3 cellular contexts compared by ENCODE assay signal in genomic region chr7:76343294-76343930, GRCh38.
A peak's percentile ranks its signal among the peaks of the same experiment; 100 is the strongest.
TF ChIP-seq lines count a peak whose summit lies in the region.

No MANE protein-coding gene starts in this region.

TF ChIP-seq in SK-N-SH, 30 proteins besides CTCF, POLR2A, EP300 and RAD21 (continued from another document):
- peak; percentile 29; the same call in 1 of the 2 replicates for TF ChIP-seq FOSL2 (IDR thresholded peaks at IDR 0.05; ENCODE audit: borderline replicate concordance, low read depth)
- no peak for TF ChIP-seq MXI1 (IDR thresholded peaks at IDR 0.05; ENCODE audit: low read depth, low read length)
- no peak for TF ChIP-seq JUND (IDR thresholded peaks at IDR 0.05)
- TF ChIP-seq, protein P1, sequence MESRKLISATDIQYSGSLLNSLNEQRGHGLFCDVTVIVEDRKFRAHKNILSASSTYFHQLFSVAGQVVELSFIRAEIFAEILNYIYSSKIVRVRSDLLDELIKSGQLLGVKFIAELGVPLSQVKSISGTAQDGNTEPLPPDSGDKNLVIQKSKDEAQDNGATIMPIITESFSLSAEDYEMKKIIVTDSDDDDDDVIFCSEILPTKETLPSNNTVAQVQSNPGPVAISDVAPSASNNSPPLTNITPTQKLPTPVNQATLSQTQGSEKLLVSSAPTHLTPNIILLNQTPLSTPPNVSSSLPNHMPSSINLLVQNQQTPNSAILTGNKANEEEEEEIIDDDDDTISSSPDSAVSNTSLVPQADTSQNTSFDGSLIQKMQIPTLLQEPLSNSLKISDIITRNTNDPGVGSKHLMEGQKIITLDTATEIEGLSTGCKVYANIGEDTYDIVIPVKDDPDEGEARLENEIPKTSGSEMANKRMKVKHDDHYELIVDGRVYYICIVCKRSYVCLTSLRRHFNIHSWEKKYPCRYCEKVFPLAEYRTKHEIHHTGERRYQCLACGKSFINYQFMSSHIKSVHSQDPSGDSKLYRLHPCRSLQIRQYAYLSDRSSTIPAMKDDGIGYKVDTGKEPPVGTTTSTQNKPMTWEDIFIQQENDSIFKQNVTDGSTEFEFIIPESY (IDR thresholded peaks at IDR 0.05; ENCODE audit: borderline replicate concordance, low read depth) = no peak
- no peak for TF ChIP-seq IRF3 (IDR thresholded peaks at IDR 0.05; ENCODE audit: low read depth, low read length)
- TF ChIP-seq RCOR1 (IDR thresholded peaks at IDR 0.05; ENCODE audit: low read length) = no peak
- TF ChIP-seq RFX5 (IDR thresholded peaks at IDR 0.05; ENCODE audit: low read length) = no peak
- no peak for TF ChIP-seq FOXM1 (IDR thresholded peaks at IDR 0.05; ENCODE audit: low read depth)
TF ChIP-seq in SK-N-SH: peak in this region for 2.

TF ChIP-seq in SK-N-SH treated with all-trans-retinoic acid at 6 μM for 48 hours, 23 proteins besides CTCF, POLR2A, EP300 and RAD21 (continued from another document):
- TF ChIP-seq, protein P2, sequence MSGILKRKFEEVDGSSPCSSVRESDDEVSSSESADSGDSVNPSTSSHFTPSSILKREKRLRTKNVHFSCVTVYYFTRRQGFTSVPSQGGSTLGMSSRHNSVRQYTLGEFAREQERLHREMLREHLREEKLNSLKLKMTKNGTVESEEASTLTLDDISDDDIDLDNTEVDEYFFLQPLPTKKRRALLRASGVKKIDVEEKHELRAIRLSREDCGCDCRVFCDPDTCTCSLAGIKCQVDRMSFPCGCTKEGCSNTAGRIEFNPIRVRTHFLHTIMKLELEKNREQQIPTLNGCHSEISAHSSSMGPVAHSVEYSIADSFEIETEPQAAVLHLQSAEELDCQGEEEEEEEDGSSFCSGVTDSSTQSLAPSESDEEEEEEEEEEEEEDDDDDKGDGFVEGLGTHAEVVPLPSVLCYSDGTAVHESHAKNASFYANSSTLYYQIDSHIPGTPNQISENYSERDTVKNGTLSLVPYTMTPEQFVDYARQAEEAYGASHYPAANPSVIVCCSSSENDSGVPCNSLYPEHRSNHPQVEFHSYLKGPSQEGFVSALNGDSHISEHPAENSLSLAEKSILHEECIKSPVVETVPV (CRISPR knock-in tag; IDR thresholded peaks at IDR 0.05) = no peak
- TF ChIP-seq, protein P3, sequence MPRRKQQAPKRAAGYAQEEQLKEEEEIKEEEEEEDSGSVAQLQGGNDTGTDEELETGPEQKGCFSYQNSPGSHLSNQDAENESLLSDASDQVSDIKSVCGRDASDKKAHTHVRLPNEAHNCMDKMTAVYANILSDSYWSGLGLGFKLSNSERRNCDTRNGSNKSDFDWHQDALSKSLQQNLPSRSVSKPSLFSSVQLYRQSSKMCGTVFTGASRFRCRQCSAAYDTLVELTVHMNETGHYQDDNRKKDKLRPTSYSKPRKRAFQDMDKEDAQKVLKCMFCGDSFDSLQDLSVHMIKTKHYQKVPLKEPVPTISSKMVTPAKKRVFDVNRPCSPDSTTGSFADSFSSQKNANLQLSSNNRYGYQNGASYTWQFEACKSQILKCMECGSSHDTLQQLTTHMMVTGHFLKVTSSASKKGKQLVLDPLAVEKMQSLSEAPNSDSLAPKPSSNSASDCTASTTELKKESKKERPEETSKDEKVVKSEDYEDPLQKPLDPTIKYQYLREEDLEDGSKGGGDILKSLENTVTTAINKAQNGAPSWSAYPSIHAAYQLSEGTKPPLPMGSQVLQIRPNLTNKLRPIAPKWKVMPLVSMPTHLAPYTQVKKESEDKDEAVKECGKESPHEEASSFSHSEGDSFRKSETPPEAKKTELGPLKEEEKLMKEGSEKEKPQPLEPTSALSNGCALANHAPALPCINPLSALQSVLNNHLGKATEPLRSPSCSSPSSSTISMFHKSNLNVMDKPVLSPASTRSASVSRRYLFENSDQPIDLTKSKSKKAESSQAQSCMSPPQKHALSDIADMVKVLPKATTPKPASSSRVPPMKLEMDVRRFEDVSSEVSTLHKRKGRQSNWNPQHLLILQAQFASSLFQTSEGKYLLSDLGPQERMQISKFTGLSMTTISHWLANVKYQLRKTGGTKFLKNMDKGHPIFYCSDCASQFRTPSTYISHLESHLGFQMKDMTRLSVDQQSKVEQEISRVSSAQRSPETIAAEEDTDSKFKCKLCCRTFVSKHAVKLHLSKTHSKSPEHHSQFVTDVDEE (CRISPR knock-in tag; IDR thresholded peaks at IDR 0.05) = no peak
- TF ChIP-seq CREB5 (CRISPR knock-in tag; IDR thresholded peaks at IDR 0.05; ENCODE audit: low read depth) = no peak

TF ChIP-seq in GM23338, 12 proteins besides CTCF, POLR2A, EP300 and RAD21 (continued from another document):
- no peak for TF ChIP-seq REST (IDR thresholded peaks at IDR 0.05; ENCODE audit: unreplicated experiment)
- TF ChIP-seq, protein P4, sequence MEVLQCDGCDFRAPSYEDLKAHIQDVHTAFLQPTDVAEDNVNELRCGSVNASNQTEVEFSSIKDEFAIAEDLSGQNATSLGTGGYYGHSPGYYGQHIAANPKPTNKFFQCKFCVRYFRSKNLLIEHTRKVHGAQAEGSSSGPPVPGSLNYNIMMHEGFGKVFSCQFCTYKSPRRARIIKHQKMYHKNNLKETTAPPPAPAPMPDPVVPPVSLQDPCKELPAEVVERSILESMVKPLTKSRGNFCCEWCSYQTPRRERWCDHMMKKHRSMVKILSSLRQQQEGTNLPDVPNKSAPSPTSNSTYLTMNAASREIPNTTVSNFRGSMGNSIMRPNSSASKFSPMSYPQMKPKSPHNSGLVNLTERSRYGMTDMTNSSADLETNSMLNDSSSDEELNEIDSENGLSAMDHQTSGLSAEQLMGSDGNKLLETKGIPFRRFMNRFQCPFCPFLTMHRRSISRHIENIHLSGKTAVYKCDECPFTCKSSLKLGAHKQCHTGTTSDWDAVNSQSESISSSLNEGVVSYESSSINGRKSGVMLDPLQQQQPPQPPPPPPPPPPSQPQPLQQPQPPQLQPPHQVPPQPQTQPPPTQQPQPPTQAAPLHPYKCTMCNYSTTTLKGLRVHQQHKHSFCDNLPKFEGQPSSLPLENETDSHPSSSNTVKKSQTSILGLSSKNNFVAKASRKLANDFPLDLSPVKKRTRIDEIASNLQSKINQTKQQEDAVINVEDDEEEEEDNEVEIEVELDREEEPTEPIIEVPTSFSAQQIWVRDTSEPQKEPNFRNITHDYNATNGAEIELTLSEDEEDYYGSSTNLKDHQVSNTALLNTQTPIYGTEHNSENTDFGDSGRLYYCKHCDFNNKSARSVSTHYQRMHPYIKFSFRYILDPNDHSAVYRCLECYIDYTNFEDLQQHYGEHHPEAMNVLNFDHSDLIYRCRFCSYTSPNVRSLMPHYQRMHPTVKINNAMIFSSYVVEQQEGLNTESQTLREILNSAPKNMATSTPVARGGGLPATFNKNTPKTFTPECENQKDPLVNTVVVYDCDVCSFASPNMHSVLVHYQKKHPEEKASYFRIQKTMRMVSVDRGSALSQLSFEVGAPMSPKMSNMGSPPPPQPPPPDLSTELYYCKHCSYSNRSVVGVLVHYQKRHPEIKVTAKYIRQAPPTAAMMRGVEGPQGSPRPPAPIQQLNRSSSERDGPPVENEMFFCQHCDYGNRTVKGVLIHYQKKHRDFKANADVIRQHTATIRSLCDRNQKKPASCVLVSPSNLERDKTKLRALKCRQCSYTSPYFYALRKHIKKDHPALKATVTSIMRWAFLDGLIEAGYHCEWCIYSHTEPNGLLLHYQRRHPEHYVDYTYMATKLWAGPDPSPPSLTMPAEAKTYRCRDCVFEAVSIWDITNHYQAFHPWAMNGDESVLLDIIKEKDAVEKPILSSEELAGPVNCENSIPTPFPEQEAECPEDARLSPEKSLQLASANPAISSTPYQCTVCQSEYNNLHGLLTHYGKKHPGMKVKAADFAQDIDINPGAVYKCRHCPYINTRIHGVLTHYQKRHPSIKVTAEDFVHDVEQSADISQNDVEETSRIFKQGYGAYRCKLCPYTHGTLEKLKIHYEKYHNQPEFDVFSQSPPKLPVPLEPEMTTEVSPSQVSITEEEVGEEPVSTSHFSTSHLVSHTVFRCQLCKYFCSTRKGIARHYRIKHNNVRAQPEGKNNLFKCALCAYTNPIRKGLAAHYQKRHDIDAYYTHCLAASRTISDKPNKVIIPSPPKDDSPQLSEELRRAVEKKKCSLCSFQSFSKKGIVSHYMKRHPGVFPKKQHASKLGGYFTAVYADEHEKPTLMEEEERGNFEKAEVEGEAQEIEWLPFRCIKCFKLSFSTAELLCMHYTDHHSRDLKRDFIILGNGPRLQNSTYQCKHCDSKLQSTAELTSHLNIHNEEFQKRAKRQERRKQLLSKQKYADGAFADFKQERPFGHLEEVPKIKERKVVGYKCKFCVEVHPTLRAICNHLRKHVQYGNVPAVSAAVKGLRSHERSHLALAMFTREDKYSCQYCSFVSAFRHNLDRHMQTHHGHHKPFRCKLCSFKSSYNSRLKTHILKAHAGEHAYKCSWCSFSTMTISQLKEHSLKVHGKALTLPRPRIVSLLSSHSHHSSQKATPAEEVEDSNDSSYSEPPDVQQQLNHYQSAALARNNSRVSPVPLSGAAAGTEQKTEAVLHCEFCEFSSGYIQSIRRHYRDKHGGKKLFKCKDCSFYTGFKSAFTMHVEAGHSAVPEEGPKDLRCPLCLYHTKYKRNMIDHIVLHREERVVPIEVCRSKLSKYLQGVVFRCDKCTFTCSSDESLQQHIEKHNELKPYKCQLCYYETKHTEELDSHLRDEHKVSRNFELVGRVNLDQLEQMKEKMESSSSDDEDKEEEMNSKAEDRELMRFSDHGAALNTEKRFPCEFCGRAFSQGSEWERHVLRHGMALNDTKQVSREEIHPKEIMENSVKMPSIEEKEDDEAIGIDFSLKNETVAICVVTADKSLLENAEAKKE (CRISPR knock-in tag; IDR thresholded peaks at IDR 0.05) = no peak
- TF ChIP-seq EZH2phosphoT487 (IDR thresholded peaks at IDR 0.05; ENCODE audit: unreplicated experiment) = no peak
- no peak for TF ChIP-seq ZNF114 (CRISPR knock-in tag; IDR thresholded peaks at IDR 0.05)
- no peak for TF ChIP-seq ZNF331 (CRISPR knock-in tag; IDR thresholded peaks at IDR 0.05; ENCODE audit: low read depth)
- no peak for TF ChIP-seq JUNB (IDR thresholded peaks at IDR 0.05; ENCODE audit: unreplicated experiment)
- TF ChIP-seq POLR2AphosphoS5 (IDR thresholded peaks at IDR 0.05; ENCODE audit: low read depth) = no peak
- TF ChIP-seq CREB1 (CRISPR knock-in tag; IDR thresholded peaks at IDR 0.05; ENCODE audit: low read depth) = no peak
- no peak for TF ChIP-seq NANOG (IDR thresholded peaks at IDR 0.05; ENCODE audit: borderline replicate concordance)
